ENCODE assay signal across 16 cellular contexts in genomic region chr3:146540236-146540635, GRCh38. TPM values are rescaled to one million over a fixed set of nuclear protein-coding genes. Genes with fewer than 3 reads are reported as not detected.
DNase-seq lines count a peak whose midpoint lies in the region; ATAC-seq and TF ChIP-seq lines count a peak whose summit lies in the region.
"Had no signal": no experiment of that assay in that cellular context is flagged by ENCODE, and none has a peak within 500 bp of the region (broad histone marks: within the 10 kb centered on the region; RNA-seq: fewer than 3 reads in every experiment).

No MANE protein-coding gene starts in this region.

- intact Hi-C loops in MCF 10A (cut with micrococcal nuclease) = loop anchor here (5.0 kb wide), 1 partner anchor 37 kb away; no protein-coding TSS in a partner anchor
- intact Hi-C loops in mammary epithelial cell (cut with micrococcal nuclease) = no loop called here

- H3K27me3 ChIP-seq in mammary epithelial cell (ENCODE audit: insufficient read depth, low read length) = no peaks in the 10 kb centered on the region
- no peaks in the 10 kb centered on the region for H3K27me3 ChIP-seq in endodermal cell (ENCODE audit: control insufficient read depth, insufficient read depth, low read length, poor library complexity, severe bottlenecking)
- no peaks in the 10 kb centered on the region for H3K27me3 ChIP-seq in thoracic aorta (replicated peaks; ENCODE audit: insufficient read depth)
- no peaks in the 10 kb centered on the region for H3K27me3 ChIP-seq in HAP-1 (ENCODE audit: low read depth)
- H3K27me3 ChIP-seq: adrenal gland, SJSA1 had no signal

- in situ Hi-C loops in mammary epithelial cell (cut with MboI; ENCODE audit: low sequenced_read_pairs in 2 of 2) (no loop called here), HAP-1 (cut with MboI; ENCODE audit: low sequenced_read_pairs) (no loop called here)

- CTCF ChIA-PET in MCF 10A (lab: Yijun Ruan, JAX) (interaction anchor here (0.5 to 1.4 kb wide), 3 partner anchors 15 to 320 kb away, joined by 3 to 6 read pairs (median 3); no protein-coding TSS in a partner anchor), mammary epithelial cell (lab: Charles Lee; ENCODE audit: low non-redundant PET) (no interaction called here)

- H3K4me1 Mint-ChIP-seq in MCF 10A (ENCODE audit: insufficient read depth, unreplicated experiment) = peaks cover 41% of the 10 kb centered on the region
- peaks cover 36% of the 10 kb centered on the region for H3K4me1 Mint-ChIP-seq in endodermal cell
- H3K4me1 Mint-ChIP-seq in glutamatergic neuron (ENCODE audit: low read depth, unreplicated experiment) = peaks cover under 1% of the 10 kb centered on the region

- H3K4me3 Mint-ChIP-seq in MCF 10A (ENCODE audit: unreplicated experiment) (peak overlapping the region; percentile 79), endodermal cell (no peak overlapping the region), glutamatergic neuron (ENCODE audit: unreplicated experiment) (no peak overlapping the region)
- H3K4me3 Mint-ChIP-seq: GM23338 had no signal

- H3K9me3 Mint-ChIP-seq in MCF 10A (ENCODE audit: unreplicated experiment) (no peaks in the 10 kb centered on the region), endodermal cell (peaks cover 20% of the 10 kb centered on the region), glutamatergic neuron (ENCODE audit: unreplicated experiment) (no peaks in the 10 kb centered on the region)

- H3K27ac ChIP-seq in mammary epithelial cell (ENCODE audit: insufficient read depth, low read depth, low read length) = no peak overlapping the region
- H3K27ac ChIP-seq in endodermal cell (ENCODE audit: low read depth, low read length) = no peak overlapping the region
- no peak overlapping the region for H3K27ac ChIP-seq in thoracic aorta
- H3K27ac ChIP-seq: SJSA1 had no signal

- H3K4me2 ChIP-seq in mammary epithelial cell (ENCODE audit: insufficient read depth, low read depth, low read length) = no peak overlapping the region
- H3K4me2 ChIP-seq: GM23338 had no signal

- no peak overlapping the region for H2AFZ ChIP-seq in mammary epithelial cell (ENCODE audit: low read depth, low read length)
- H2AFZ ChIP-seq: GM23338 had no signal

- BruUV-seq in MCF 10A (replicated peaks; lab: Mats Ljungman, UMichigan) (no TSS peak), mammary epithelial cell (replicated peaks; lab: Mats Ljungman, UMichigan) (no TSS peak)

- POLR2A ChIA-PET in MCF 10A (lab: Yijun Ruan, JAX) = interaction anchor here (1.7 kb wide), 1 partner anchor 11 kb away, joined by 4 read pairs; no protein-coding TSS in a partner anchor

- peaks cover 13% of the 10 kb centered on the region for H3K4me1 ChIP-seq in mammary epithelial cell (ENCODE audit: insufficient read depth, low read length)
- H3K4me1 ChIP-seq in endodermal cell (ENCODE audit: control insufficient read depth, insufficient read depth, low read length) = peaks cover 9% of the 10 kb centered on the region
- H3K4me1 ChIP-seq in thoracic aorta (ENCODE audit: control insufficient read depth in 1 of 2, low read depth in 2 of 2) = peaks cover 47 to 48% of the 10 kb centered on the region in 2 donors
- H3K4me1 ChIP-seq in HAP-1 = peaks cover 16% of the 10 kb centered on the region

- no peak overlapping the region for H3K4me3 ChIP-seq in mammary epithelial cell (replicated peaks in 1 of 3; ENCODE audit: insufficient read depth in 1 of 3, low read depth in 2 of 3, low read length in 3 of 3)
- H3K4me3 ChIP-seq in endodermal cell (ENCODE audit: low read length) = peak overlapping the region; percentile 95
- H3K4me3 ChIP-seq in thoracic aorta = peak overlapping the region; percentile 98
- H3K4me3 ChIP-seq in HAP-1 = no peak overlapping the region
- H3K4me3 ChIP-seq: GM23338, SJSA1 had no signal

- H3K36me3 Mint-ChIP-seq in MCF 10A (ENCODE audit: insufficient read depth, unreplicated experiment) (peaks cover 38% of the 10 kb centered on the region), endodermal cell (ENCODE audit: low read depth) (peaks cover 64% of the 10 kb centered on the region), glutamatergic neuron (ENCODE audit: unreplicated experiment) (no peaks in the 10 kb centered on the region)

- DNase-seq in MCF 10A (ENCODE audit: unreplicated experiment) (no peak), mammary epithelial cell (no peak), endodermal cell (no peak), thoracic aorta (ENCODE audit: low spot score) (no peak), T-helper 9 cell (no peak), HAP-1 (ENCODE audit: low spot score in 2 of 2) (no peak), glutamatergic neuron (no peak)
- DNase-seq: activated CD4-positive, alpha-beta T cell treated with anti-CD3 and anti-CD28 coated beads, Interleukin-2, amount 50 U/mL, for 1 hour; adrenal gland; foreskin melanocyte; NCI-H146; NCI-H774; stimulated activated CD8-positive, alpha-beta memory T cell treated with anti-CD3 and anti-CD28 coated beads, Interleukin-4, amount 100 ng/mL, for 48 hours had no signal

- dilution Hi-C loops in mammary epithelial cell (cut with HindIII; ENCODE audit: low sequenced_read_pairs) = loop anchor here (5.0 kb wide), 1 partner anchor 43 kb away; no protein-coding TSS in a partner anchor

- no peaks in the 10 kb centered on the region for H4K20me1 ChIP-seq in mammary epithelial cell (ENCODE audit: insufficient read depth, low read length)

- peaks cover 83% of the 10 kb centered on the region for H3K79me2 ChIP-seq in mammary epithelial cell (ENCODE audit: insufficient read depth, low read length)

- H3K9ac ChIP-seq in mammary epithelial cell (ENCODE audit: insufficient read depth, low read length) (no peak overlapping the region), endodermal cell (ENCODE audit: extremely low read depth, low read length, poor library complexity, severe bottlenecking) (no peak overlapping the region)

- H3K9me3 ChIP-seq in mammary epithelial cell (replicated peaks; ENCODE audit: insufficient read depth, low read length) = no peaks in the 10 kb centered on the region
- H3K9me3 ChIP-seq in endodermal cell (ENCODE audit: control insufficient read depth, low read length) = peaks cover 42% of the 10 kb centered on the region
- no peaks in the 10 kb centered on the region for H3K9me3 ChIP-seq in thoracic aorta
- H3K9me3 ChIP-seq in HAP-1 = no peaks in the 10 kb centered on the region
- H3K9me3 ChIP-seq: adrenal gland, SJSA1 had no signal

- H3K36me3 ChIP-seq in mammary epithelial cell (ENCODE audit: insufficient read depth, low read length) (no peaks in the 10 kb centered on the region), endodermal cell (ENCODE audit: control insufficient read depth, insufficient read depth, low read length) (peaks cover 69% of the 10 kb centered on the region), thoracic aorta (no peaks in the 10 kb centered on the region), HAP-1 (replicated peaks) (peaks cover 7% of the 10 kb centered on the region; the same call in 1 of the 2 replicates)
- H3K36me3 ChIP-seq: adrenal gland had no signal

- H3K27ac Mint-ChIP-seq in MCF 10A (ENCODE audit: low read depth, unreplicated experiment) = no peak overlapping the region
- no peak overlapping the region for H3K27ac Mint-ChIP-seq in endodermal cell
- no peak overlapping the region for H3K27ac Mint-ChIP-seq in glutamatergic neuron (ENCODE audit: unreplicated experiment)
- H3K27ac Mint-ChIP-seq: GM23338 had no signal

- WGBS in mammary epithelial cell (ENCODE audit: low coverage, missing lambda C conversion rate) = 100% methylated on average over 1 of the region's 1 CpG
- 93 to 96% methylated on average over 1 of the region's 1 CpG for WGBS in endodermal cell (ENCODE audit: insufficient coverage in 1 of 2, insufficient read length in 1 of 2), 2 experiments

- TF ChIP-seq CTCF in MCF 10A (IDR thresholded peaks at IDR 0.05; ENCODE audit: unreplicated experiment) (no peak), mammary epithelial cell (conservative IDR thresholded peaks at IDR 0.05 in 1 of 2, IDR thresholded peaks at IDR 0.05 in 1 of 2; ENCODE audit: extremely low read depth in 1 of 2, insufficient read depth in 1 of 2, low read depth in 1 of 2, low read length in 2 of 2) (no peak), endodermal cell (conservative IDR thresholded peaks at IDR 0.05) (no peak), thoracic aorta (IDR thresholded peaks at IDR 0.05) (no peak), glutamatergic neuron (IDR thresholded peaks at IDR 0.05; ENCODE audit: partially characterized antibody, unreplicated experiment) (no peak)

- peak; percentile 28 for ATAC-seq in HG02870 (IDR thresholded peaks at IDR 0.05; ENCODE audit: unreplicated experiment)
- no peak for ATAC-seq in thoracic aorta (ENCODE audit: insufficient number of reproducible peaks, low FRiP score, low read depth)
- ATAC-seq: GM23338 had no signal

- H3K27me3 Mint-ChIP-seq in MCF 10A (ENCODE audit: insufficient read depth, unreplicated experiment) (no peaks in the 10 kb centered on the region), endodermal cell (ENCODE audit: insufficient read depth) (no peaks in the 10 kb centered on the region), glutamatergic neuron (ENCODE audit: unreplicated experiment) (peaks cover 2% of the 10 kb centered on the region)

RNA-seq across cellular contexts. Expression of gene PLSCR1, which starts 4.2 kb away (rescaled TPM):
- 62.8 and 79.2 TPM in 2 replicates for total RNA-seq in MCF 10A (2022)
- 10 to 100 TPM; 23.0 to 53.8 TPM for total RNA-seq in mammary epithelial cell
- polyA plus RNA-seq in mammary epithelial cell = 38.6 TPM
- 38.9 TPM for polyA minus RNA-seq in mammary epithelial cell
- 100 to 1,000 TPM; 189 to 250 TPM for total RNA-seq in endodermal cell
- 40.4 TPM for polyA plus RNA-seq in endodermal cell (2013, experiment 1 of 2)
- polyA plus RNA-seq in endodermal cell (2013, experiment 2 of 2) = 42.9 TPM
- 100 to 1,000 TPM; 116 to 565 TPM for total RNA-seq in thoracic aorta
- total RNA-seq in glutamatergic neuron (ENCODE audit: unreplicated experiment) = 4.1 TPM

Comparison
In these comparisons a context has a peak if more than half of its experiments do, and no peak if none do; other contexts are left out.
1. H3K4me3 ChIP-seq: peak in endodermal cell (single experiment) and thoracic aorta (single experiment); none in mammary epithelial cell (0 of 3) and HAP-1 (single experiment).